Comparison of ENCODE assay signal across 8 cellular contexts in genomic region chr7:107890962-107891618, GRCh38. TPM values are rescaled to one million over a fixed set of nuclear protein-coding genes. Genes with fewer than 3 reads are reported as not detected.
DNase-seq lines count a peak whose midpoint lies in the region; ATAC-seq, FAIRE-seq and TF ChIP-seq lines count a peak whose summit lies in the region.

A gene with protein sequence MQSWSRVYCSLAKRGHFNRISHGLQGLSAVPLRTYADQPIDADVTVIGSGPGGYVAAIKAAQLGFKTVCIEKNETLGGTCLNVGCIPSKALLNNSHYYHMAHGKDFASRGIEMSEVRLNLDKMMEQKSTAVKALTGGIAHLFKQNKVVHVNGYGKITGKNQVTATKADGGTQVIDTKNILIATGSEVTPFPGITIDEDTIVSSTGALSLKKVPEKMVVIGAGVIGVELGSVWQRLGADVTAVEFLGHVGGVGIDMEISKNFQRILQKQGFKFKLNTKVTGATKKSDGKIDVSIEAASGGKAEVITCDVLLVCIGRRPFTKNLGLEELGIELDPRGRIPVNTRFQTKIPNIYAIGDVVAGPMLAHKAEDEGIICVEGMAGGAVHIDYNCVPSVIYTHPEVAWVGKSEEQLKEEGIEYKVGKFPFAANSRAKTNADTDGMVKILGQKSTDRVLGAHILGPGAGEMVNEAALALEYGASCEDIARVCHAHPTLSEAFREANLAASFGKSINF (plus strand): TSS chr7:107891183. CDS start chr7:107891251, 68 bp downstream.

- H3K27ac ChIP-seq in astrocyte (ENCODE audit: low read depth, low read length): peak within 1 kb of the TSS; percentile 91

- no peak for FAIRE-seq in astrocyte (lab: Jason Lieb, UNC)

- H2AFZ ChIP-seq in astrocyte (ENCODE audit: low read depth, low read length): peak within 1 kb of the TSS; percentile 97

- H3K79me2 ChIP-seq in astrocyte (ENCODE audit: insufficient read depth, low read length): peaks cover 48% of the 10 kb centered on the region

- peak within 1 kb of the TSS; percentile 99 for H3K27ac Mint-ChIP-seq in astrocyte (ENCODE audit: unreplicated experiment)

- no peaks in the 10 kb centered on the region for H3K9me3 ChIP-seq in astrocyte (ENCODE audit: insufficient read depth, low read depth, low read length)

- H3K27me3 Mint-ChIP-seq in astrocyte (ENCODE audit: low read depth, unreplicated experiment): no peaks in the 10 kb centered on the region

- H3K4me3 Mint-ChIP-seq in astrocyte (ENCODE audit: unreplicated experiment): peak within 1 kb of the TSS; percentile 98

- peak within 1 kb of the TSS; percentile 89 for H3K4me2 ChIP-seq in astrocyte (ENCODE audit: low read length)

- peaks cover 13% of the 10 kb centered on the region for H3K36me3 ChIP-seq in astrocyte (ENCODE audit: insufficient read depth, low read length)

- no peak for TF ChIP-seq CTCF in astrocyte (IDR thresholded peaks at IDR 0.05; ENCODE audit: insufficient read depth, low read depth, low read length)

- ATAC-seq in GM18499 (IDR thresholded peaks at IDR 0.05; ENCODE audit: insufficient read depth, unreplicated experiment) (peak; percentile 87), HG02943 (IDR thresholded peaks at IDR 0.05; ENCODE audit: low read depth, unreplicated experiment) (peak; percentile 98)

- peaks cover 38% of the 10 kb centered on the region for H4K20me1 ChIP-seq in astrocyte (ENCODE audit: insufficient read depth, low read length)

- H3K9me3 Mint-ChIP-seq in astrocyte (ENCODE audit: unreplicated experiment): peaks cover 2% of the 10 kb centered on the region

- DNase-seq in NCI-H1930 (lab: John Stamatoyannopoulos, UW) (peak; percentile 83 to 89), T-helper 22 cell (ENCODE audit: low read depth) (peak; percentile 87), astrocyte (ENCODE audit: low read depth) (peak; percentile 89), hepatic stellate cell (ENCODE audit: low spot score) (peak; percentile 95), retina (peak; percentile 95), cortex of kidney (lab: John Stamatoyannopoulos, UW) (no peak)

- H3K36me3 Mint-ChIP-seq in astrocyte (ENCODE audit: low read depth, unreplicated experiment): peaks cover 5% of the 10 kb centered on the region

- peak within 1 kb of the TSS; percentile 86 for H3K4me3 ChIP-seq in astrocyte (ENCODE audit: insufficient read depth, low read depth, low read length)

- peaks cover 13% of the 10 kb centered on the region for H3K4me1 ChIP-seq in astrocyte (ENCODE audit: insufficient read depth, low read length)

- peaks cover 25% of the 10 kb centered on the region for H3K4me1 Mint-ChIP-seq in astrocyte (ENCODE audit: low read depth, unreplicated experiment)

- peak within 1 kb of the TSS; percentile 92 for H3K9ac ChIP-seq in astrocyte (ENCODE audit: low read length)

- peaks cover 4% of the 10 kb centered on the region for H3K27me3 ChIP-seq in astrocyte (ENCODE audit: insufficient read depth, low read length)

RNA-seq across cellular contexts. Expression of the gene that starts here (rescaled TPM):
- 73.1 and 73.3 TPM in 2 replicates for total RNA-seq in astrocyte
